Comparison of ENCODE assay signal across 19 cellular contexts in genomic region chr5:95739857-95740256, GRCh38. TPM values are rescaled to one million over a fixed set of nuclear protein-coding genes. Genes with fewer than 3 reads are reported as not detected.
DNase-seq lines count a peak whose midpoint lies in the region; ATAC-seq lines count a peak whose summit lies in the region.
"Had no signal": no experiment of that assay in that cellular context is flagged by ENCODE, and none has a peak within 500 bp of the region (broad histone marks: within the 10 kb centered on the region; RNA-seq: fewer than 3 reads in every experiment).

No MANE protein-coding gene starts in this region.

- ATAC-seq in memory B cell (ENCODE audit: low read depth), result peak; percentile 49
- ATAC-seq in stimulated activated memory B cell treated with anti-CD40 and anti-IgM and Interleukin-4, amounts not matched to agents 10 μg/mL and 1 μg/mL and 100 μg/mL, for 72 hours, result peak; percentile 20
- no peak for ATAC-seq in GM21619 (IDR thresholded peaks at IDR 0.05; ENCODE audit: unreplicated experiment)
- ATAC-seq in GM18498 (IDR thresholded peaks at IDR 0.05; ENCODE audit: unreplicated experiment), result no peak
- no peak for ATAC-seq in HG03196 (IDR thresholded peaks at IDR 0.05; ENCODE audit: unreplicated experiment)
- ATAC-seq: GM23338, Panc1 had no signal

- peak; percentile 4 for DNase-seq in SK-MEL-5 (ENCODE audit: low read depth, low spot score)
- DNase-seq in memory B cell (ENCODE audit: low spot score in 2 of 2), result no peak
- DNase-seq: DMS79, IMR-90, MV-4-11, NCI-H1694, NCI-H2081 treated with DMSO at 0.1 percent for 48 hours, NCI-H2171 treated with DMSO at 0.1 percent for 48 hours, NCI-H524 treated with DMSO at 0.1 percent for 48 hours, NCI-H82, SIG-M5 had no signal

- H3K27me3 Mint-ChIP-seq in memory B cell, result no peaks in the 10 kb centered on the region
- H3K27me3 Mint-ChIP-seq in stimulated activated memory B cell treated with anti-CD40 and anti-IgM and Interleukin-4, amounts not matched to agents 10 μg/mL and 1 μg/mL and 100 μg/mL, for 72 hours, result no peaks in the 10 kb centered on the region

- no peaks in the 10 kb centered on the region for H3K27me3 ChIP-seq in BLaER1 treated with 17β-estradiol and CSF1 and Interleukin-3, amounts not matched to agents 10 nM and 100 nM

- peaks cover 30 to 98% (median 69%) of the 10 kb centered on the region in 11 experiments for H3K36me3 ChIP-seq in BLaER1 treated with 17β-estradiol and CSF1 and Interleukin-3, amounts not matched to agents 10 nM and 100 nM
- H3K36me3 ChIP-seq: HAP-1 had no signal

- peaks cover 34 to 63% (median 52%) of the 10 kb centered on the region in 10 experiments for H3K4me1 ChIP-seq in BLaER1 treated with 17β-estradiol and CSF1 and Interleukin-3, amounts not matched to agents 10 nM and 100 nM
- H3K4me1 ChIP-seq: HAP-1 had no signal

- in situ Hi-C loops in SK-MEL-5 (cut with HindIII; ENCODE audit: low pct_unique_long_range_greater_than_20kb, low sequenced_read_pairs), result no loop called here

- peaks cover 0 to 24% (median 0%) of the 10 kb centered on the region in 11 experiments; a peak in 4 of 22 replicates for H4K20me1 ChIP-seq in BLaER1 treated with 17β-estradiol and CSF1 and Interleukin-3, amounts not matched to agents 10 nM and 100 nM

- peaks cover 1% of the 10 kb centered on the region for H3K9me3 Mint-ChIP-seq in memory B cell
- peaks cover 12% of the 10 kb centered on the region for H3K9me3 Mint-ChIP-seq in stimulated activated memory B cell treated with anti-CD40 and anti-IgM and Interleukin-4, amounts not matched to agents 10 μg/mL and 1 μg/mL and 100 μg/mL, for 72 hours
- H3K9me3 Mint-ChIP-seq: GM23338 had no signal

- H3K4me2 ChIP-seq in BLaER1 treated with 17β-estradiol and CSF1 and Interleukin-3, amounts not matched to agents 10 nM and 100 nM, result peak overlapping the region; percentile 8 to 93 (median 19); a peak in 17 of 22 replicates
- H3K4me2 ChIP-seq: GM23338 had no signal

- H3K27ac ChIP-seq in BLaER1 treated with 17β-estradiol and CSF1 and Interleukin-3, amounts not matched to agents 10 nM and 100 nM, result peak overlapping the region in 5 of 11 experiments; percentile 22 to 78 (median 35); a peak in 6 of 22 replicates

- H3K36me3 Mint-ChIP-seq in memory B cell, result peaks cover 2% of the 10 kb centered on the region
- H3K36me3 Mint-ChIP-seq in stimulated activated memory B cell treated with anti-CD40 and anti-IgM and Interleukin-4, amounts not matched to agents 10 μg/mL and 1 μg/mL and 100 μg/mL, for 72 hours, result peaks cover 22% of the 10 kb centered on the region

- H3K9ac ChIP-seq in BLaER1 treated with 17β-estradiol and CSF1 and Interleukin-3, amounts not matched to agents 10 nM and 100 nM, result no peak overlapping the region

- no peak overlapping the region for H3K4me3 Mint-ChIP-seq in memory B cell
- H3K4me3 Mint-ChIP-seq in stimulated activated memory B cell treated with anti-CD40 and anti-IgM and Interleukin-4, amounts not matched to agents 10 μg/mL and 1 μg/mL and 100 μg/mL, for 72 hours, result no peak overlapping the region
- H3K4me3 Mint-ChIP-seq: GM23338 had no signal

- no peak overlapping the region for H3K27ac Mint-ChIP-seq in memory B cell
- H3K27ac Mint-ChIP-seq in stimulated activated memory B cell treated with anti-CD40 and anti-IgM and Interleukin-4, amounts not matched to agents 10 μg/mL and 1 μg/mL and 100 μg/mL, for 72 hours, result peak overlapping the region; percentile 80
- H3K27ac Mint-ChIP-seq: GM23338 had no signal

- H3K9me3 ChIP-seq in BLaER1 treated with 17β-estradiol and CSF1 and Interleukin-3, amounts not matched to agents 10 nM and 100 nM (replicated peaks in 1 of 11), result peaks cover 0 to 23% (median 15%) of the 10 kb centered on the region in 11 experiments; a peak in 14 of 22 replicates
- H3K9me3 ChIP-seq: HAP-1 had no signal

- H3K4me1 Mint-ChIP-seq in memory B cell, result peaks cover 19% of the 10 kb centered on the region
- H3K4me1 Mint-ChIP-seq in stimulated activated memory B cell treated with anti-CD40 and anti-IgM and Interleukin-4, amounts not matched to agents 10 μg/mL and 1 μg/mL and 100 μg/mL, for 72 hours, result peaks cover 25% of the 10 kb centered on the region

- no peak overlapping the region for H3K4me3 ChIP-seq in BLaER1 treated with 17β-estradiol and CSF1 and Interleukin-3, amounts not matched to agents 10 nM and 100 nM
- H3K4me3 ChIP-seq: GM23338, HAP-1 had no signal

RNA-seq across cellular contexts. Expression of gene RHOBTB3, which starts 8.7 kb away (rescaled TPM):
- total RNA-seq in SK-MEL-5 (2014; rRNA removed; shearing (Covaris generic)), result 56.7 and 57.0 TPM in 2 replicates
- polyA plus RNA-seq in SK-MEL-5 (2015; cell fraction: cytosol; rRNA removed), result 45.0 and 63.4 TPM in 2 replicates
- 39.2 and 65.1 TPM in 2 replicates for polyA plus RNA-seq in SK-MEL-5 (2015; cell fraction: nucleus; rRNA removed)

RNA-seq across cellular contexts. Expression of gene SPATA9, which starts 57.1 kb away (rescaled TPM):
- not detected in 2 replicates for total RNA-seq in SK-MEL-5 (2014; rRNA removed; shearing (Covaris generic))
- polyA plus RNA-seq in SK-MEL-5 (2015; cell fraction: cytosol; rRNA removed), result 0.22 TPM in 1 of 2 replicates, not detected in the other
- polyA plus RNA-seq in SK-MEL-5 (2015; cell fraction: nucleus; rRNA removed), result 2.1 TPM in 1 of 2 replicates, not detected in the other
- total RNA-seq: GM23338 had no signal
- polyA plus RNA-seq: GM23338 had no signal

Comparison
In these comparisons a context has a peak if more than half of its experiments do, and no peak if none do; other contexts are left out.
1. ATAC-seq: peak in memory B cell (single experiment) and stimulated activated memory B cell treated with anti-CD40 and anti-IgM and Interleukin-4, amounts not matched to agents 10 μg/mL and 1 μg/mL and 100 μg/mL, for 72 hours (single experiment); none in GM21619 (single experiment), GM18498 (single experiment) and HG03196 (single experiment).